ENCODE assay signal across 8 cellular contexts in genomic region chr11:126303623-126304456, GRCh38. TPM values are rescaled to one million over a fixed set of nuclear protein-coding genes. Genes with fewer than 3 reads are reported as not detected.
DNase-seq lines count a peak whose midpoint lies in the region; ATAC-seq, FAIRE-seq and TF ChIP-seq lines count a peak whose summit lies in the region.

A gene with protein sequence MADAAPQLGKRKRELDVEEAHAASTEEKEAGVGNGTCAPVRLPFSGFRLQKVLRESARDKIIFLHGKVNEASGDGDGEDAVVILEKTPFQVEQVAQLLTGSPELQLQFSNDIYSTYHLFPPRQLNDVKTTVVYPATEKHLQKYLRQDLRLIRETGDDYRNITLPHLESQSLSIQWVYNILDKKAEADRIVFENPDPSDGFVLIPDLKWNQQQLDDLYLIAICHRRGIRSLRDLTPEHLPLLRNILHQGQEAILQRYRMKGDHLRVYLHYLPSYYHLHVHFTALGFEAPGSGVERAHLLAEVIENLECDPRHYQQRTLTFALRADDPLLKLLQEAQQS (plus strand): TSS chr11:126304060. CDS start chr11:126304081, 21 bp downstream.

- H3K4me1 ChIP-seq in HUES64 (ENCODE audit: insufficient read depth, low read length) (peaks cover 8% of the 10 kb centered on the region; the same call in 1 of the 2 replicates), OCI-LY3 (ENCODE audit: low read length) (peaks cover 19% of the 10 kb centered on the region), endothelial cell of umbilical vein (ENCODE audit: control insufficient read depth, extremely low read depth, insufficient read depth, low read length) (no peaks in the 10 kb centered on the region)

- WGBS in HUES64 = 2% methylated on average over 61 of the region's 61 CpGs

- H3K79me2 ChIP-seq in OCI-LY3 (ENCODE audit: low read length) (peaks cover 41% of the 10 kb centered on the region), endothelial cell of umbilical vein (ENCODE audit: control insufficient read depth, insufficient read depth, low read length) (no peaks in the 10 kb centered on the region)

- TF ChIP-seq CTCF in D721Med (IDR thresholded peaks at IDR 0.05; ENCODE audit: insufficient read depth, missing control alignments) (no peak), OCI-LY3 (IDR thresholded peaks at IDR 0.05; ENCODE audit: low read depth, low read length) (no peak), endothelial cell of umbilical vein (IDR thresholded peaks at IDR 0.05; ENCODE audit: extremely low read depth in 1 of 2, insufficient read depth in 1 of 2, low read depth in 1 of 2, low read length in 2 of 2) (no peak)

- DNase-seq in D721Med (ENCODE audit: insufficient read length, low spot score) = peak; percentile 94
- peak; percentile 77 for DNase-seq in activated T-cell treated with anti-CD3 and anti-CD28 coated beads for 1 hour (ENCODE audit: low read depth)
- peak; percentile 96 for DNase-seq in endothelial cell of umbilical vein (ENCODE audit: low read depth, low spot score)
- DNase-seq in middle frontal gyrus (ENCODE audit: extremely low spot score, low spot score) = peak; percentile 85
- peak; percentile 78 to 87 for DNase-seq in stimulated activated CD8-positive, alpha-beta memory T cell treated with anti-CD3 and anti-CD28 coated beads, Interleukin-2, amount 100 ng/mL, for 48 hours (ENCODE audit: low read depth in 2 of 2)

- peaks cover 5% of the 10 kb centered on the region; the same call in 1 of the 2 replicates for H4K20me1 ChIP-seq in OCI-LY3 (ENCODE audit: insufficient read depth, low read length)
- H4K20me1 ChIP-seq in endothelial cell of umbilical vein (replicated peaks; ENCODE audit: control insufficient read depth, extremely low read depth, insufficient read depth, low read length) = no peaks in the 10 kb centered on the region

- H3K27ac ChIP-seq in HUES64 (ENCODE audit: low read depth, low read length) = peak within 1 kb of the TSS; percentile 91
- H3K27ac ChIP-seq in OCI-LY3 (ENCODE audit: low read length) = peak within 1 kb of the TSS; percentile 76
- peak within 1 kb of the TSS; percentile 55 for H3K27ac ChIP-seq in endothelial cell of umbilical vein (ENCODE audit: insufficient read depth, low read depth, low read length)

- POLR2A ChIA-PET in endothelial cell of umbilical vein (lab: Charles Lee) = interaction anchor here (0.7 to 1.0 kb wide), 2 partner anchors 35 to 77 kb away, joined by 4 to 5 read pairs; partner anchors contain the start of genes FOXRED1 and SRPRA

- peak within 1 kb of the TSS; percentile 74 for H3K4me2 ChIP-seq in OCI-LY3 (ENCODE audit: low read length)
- peak within 1 kb of the TSS; percentile 81 for H3K4me2 ChIP-seq in endothelial cell of umbilical vein (ENCODE audit: insufficient read depth, low read length)

- CTCF ChIA-PET in endothelial cell of umbilical vein (lab: Charles Lee) = interaction anchor here (0.6 to 10.7 kb wide), 7 partner anchors 20 to 1854 kb away, joined by 3 to 437 read pairs (median 4); partner anchors contain the start of gene ST3GAL4

- H2AFZ ChIP-seq in OCI-LY3 (ENCODE audit: low read depth, low read length) = peak within 1 kb of the TSS; percentile 88
- H2AFZ ChIP-seq in endothelial cell of umbilical vein (ENCODE audit: low read depth, low read length) = peak within 1 kb of the TSS; percentile 36

- H3K9me1 ChIP-seq in endothelial cell of umbilical vein (replicated peaks; ENCODE audit: control insufficient read depth, extremely low read depth, insufficient read depth, low read length) = no peaks in the 10 kb centered on the region

- peak; percentile 92 for TF ChIP-seq POLR2A in endothelial cell of umbilical vein (IDR thresholded peaks at IDR 0.05; ENCODE audit: low read depth, low read length)

- peak; percentile 77 for ATAC-seq in GM21447 (IDR thresholded peaks at IDR 0.05; ENCODE audit: unreplicated experiment)

- H3K9ac ChIP-seq in HUES64 (ENCODE audit: low read depth, low read length) (peak within 1 kb of the TSS; percentile 93), OCI-LY3 (ENCODE audit: low read length) (peak within 1 kb of the TSS; percentile 96), endothelial cell of umbilical vein (replicated peaks; ENCODE audit: extremely low read depth, insufficient read depth, low read length) (peak within 1 kb of the TSS; percentile 83)

- TSS peak; percentile 68 for BruUV-seq in endothelial cell of umbilical vein (replicated peaks; lab: Mats Ljungman, UMichigan)

- intact Hi-C loops in endothelial cell of umbilical vein (cut with micrococcal nuclease) = loop anchor here (1.0 to 5.0 kb wide), 5 partner anchors 21 to 382 kb away; partner anchors contain the start of genes FAM118B, RPUSD4, SRPRA and TIRAP

- H3K27me3 ChIP-seq in HUES64 (ENCODE audit: insufficient read depth, low read length) (no peaks in the 10 kb centered on the region), OCI-LY3 (ENCODE audit: low read depth, low read length) (no peaks in the 10 kb centered on the region), endothelial cell of umbilical vein (ENCODE audit: control insufficient read depth in 2 of 2, insufficient read depth in 2 of 2, low read length in 2 of 2) (no peaks in the 10 kb centered on the region)

- dilution Hi-C loops in endothelial cell of umbilical vein (cut with MboI; ENCODE audit: extremely low pct_ligation_motif_present, low sequenced_read_pairs) = no loop called here

- H3K4me3 ChIP-seq in HUES64 (ENCODE audit: low read length) = peak within 1 kb of the TSS; percentile 91
- H3K4me3 ChIP-seq in OCI-LY3 (ENCODE audit: low read length) = peak within 1 kb of the TSS; percentile 83
- peak within 1 kb of the TSS; percentile 28 to 74 (median 35) for H3K4me3 ChIP-seq in endothelial cell of umbilical vein (replicated peaks in 1 of 3; ENCODE audit: insufficient read depth in 1 of 3, low read depth in 1 of 3, low read length in 3 of 3)

- H3K36me3 ChIP-seq in HUES64 (ENCODE audit: insufficient read depth, low read length) (peaks cover 11% of the 10 kb centered on the region), OCI-LY3 (replicated peaks; ENCODE audit: low read depth, low read length) (peaks cover 21% of the 10 kb centered on the region), endothelial cell of umbilical vein (ENCODE audit: control insufficient read depth in 2 of 2, extremely low read depth in 1 of 2, insufficient read depth in 2 of 2, low read length in 2 of 2) (no peaks in the 10 kb centered on the region)

- H3K9me3 ChIP-seq in HUES64 (ENCODE audit: insufficient read depth, low read depth, low read length) (no peaks in the 10 kb centered on the region), OCI-LY3 (ENCODE audit: insufficient read depth, low read length) (no peaks in the 10 kb centered on the region), endothelial cell of umbilical vein (replicated peaks; ENCODE audit: control insufficient read depth, insufficient read depth, low read length) (no peaks in the 10 kb centered on the region)

- FAIRE-seq in D721Med (lab: Jason Lieb, UNC) = peak; percentile 25
- FAIRE-seq in endothelial cell of umbilical vein (lab: Jason Lieb, UNC) = peak; percentile 87

TF ChIP-seq in endothelial cell of umbilical vein, 7 proteins besides CTCF, POLR2A, EP300 and RAD21:
- no peak for TF ChIP-seq MYC (IDR thresholded peaks at IDR 0.05; ENCODE audit: low read depth, low read length)
- TF ChIP-seq, protein P1, sequence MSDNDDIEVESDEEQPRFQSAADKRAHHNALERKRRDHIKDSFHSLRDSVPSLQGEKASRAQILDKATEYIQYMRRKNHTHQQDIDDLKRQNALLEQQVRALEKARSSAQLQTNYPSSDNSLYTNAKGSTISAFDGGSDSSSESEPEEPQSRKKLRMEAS (IDR thresholded peaks at IDR 0.05; ENCODE audit: insufficient read depth, insufficient read length) = peak; percentile 63
- TF ChIP-seq JUN (IDR thresholded peaks at IDR 0.05; ENCODE audit: borderline replicate concordance, insufficient read depth, insufficient read length, low read depth) = no peak
- no peak for TF ChIP-seq EZH2 (IDR thresholded peaks at IDR 0.05; ENCODE audit: borderline replicate concordance, low read depth, low read length, severe bottlenecking)
- peak; percentile 97 for TF ChIP-seq POLR2AphosphoS5 (IDR thresholded peaks at IDR 0.05; ENCODE audit: insufficient read depth, low read depth, low read length)
- TF ChIP-seq GATA2 (IDR thresholded peaks at IDR 0.05; ENCODE audit: insufficient read depth, insufficient read length, low read depth, low read length) = no peak
- no peak for TF ChIP-seq FOS (IDR thresholded peaks at IDR 0.05; ENCODE audit: borderline replicate concordance, insufficient read depth, low read length)

RNA-seq across cellular contexts. Expression of the gene that starts here (rescaled TPM):
- polyA plus RNA-seq in HUES64 (2013, experiment 1 of 2) = 18.9 TPM
- polyA plus RNA-seq in HUES64 (2013, experiment 2 of 2) = 24.0 TPM
- 19.6 and 21.8 TPM in 2 replicates for total RNA-seq in endothelial cell of umbilical vein
- 34.2 and 36.0 TPM in 2 replicates for polyA plus RNA-seq in endothelial cell of umbilical vein
- 30.7 and 37.0 TPM in 2 replicates for polyA plus RNA-seq in endothelial cell of umbilical vein (2011; cell fraction: cytosol; rRNA removed)
- 13.5 and 15.9 TPM in 2 replicates for polyA plus RNA-seq in endothelial cell of umbilical vein (2011; cell fraction: nucleus; rRNA removed)
- 20.9 and 24.0 TPM in 2 replicates for polyA plus RNA-seq in endothelial cell of umbilical vein (2012)
- polyA minus RNA-seq in endothelial cell of umbilical vein = 14.7 and 15.8 TPM in 2 replicates
- polyA minus RNA-seq in endothelial cell of umbilical vein (2011; cell fraction: cytosol; rRNA and poly(A)+ RNA removed) = 28.3 TPM
- 4.0 and 4.2 TPM in 2 replicates for polyA minus RNA-seq in endothelial cell of umbilical vein (2011; cell fraction: nucleus; rRNA and poly(A)+ RNA removed)

Comparison
In these comparisons a context has a peak if more than half of its experiments do, and no peak if none do; other contexts are left out.
1. Peak in every context shown above with its lines: DNase-seq, ATAC-seq, H3K4me3 ChIP-seq and H3K27ac ChIP-seq.
2. H3K4me3 ChIP-seq: peak in every context shown above with its lines; median percentile 91 in HUES64; 83 in OCI-LY3; 35 in endothelial cell of umbilical vein.